ENCODE assay signal across 17 cellular contexts in genomic region chr1:200401708-200402107, GRCh38. TPM values are rescaled to one million over a fixed set of nuclear protein-coding genes. Genes with fewer than 3 reads are reported as not detected.
A peak's percentile ranks its signal among the peaks of the same experiment; 100 is the strongest.
DNase-seq lines count a peak whose midpoint lies in the region; ATAC-seq, FAIRE-seq and TF ChIP-seq lines count a peak whose summit lies in the region.
"Had no signal": no experiment of that assay in that cellular context is flagged by ENCODE, and none has a peak within 500 bp of the region (broad histone marks: within the 10 kb centered on the region; RNA-seq: fewer than 3 reads in every experiment).

No MANE protein-coding gene starts in this region.

- H3K79me2 ChIP-seq in osteoblast (ENCODE audit: insufficient read depth, low read length): peaks cover 50% of the 10 kb centered on the region

- no peak for TF ChIP-seq POLR2A in GM12891 (IDR thresholded peaks at IDR 0.05; ENCODE audit: low read depth, low read length)

- H3K27me3 Mint-ChIP-seq in HFFc6 (ENCODE audit: insufficient read depth) (no peaks in the 10 kb centered on the region), endodermal cell (ENCODE audit: insufficient read depth) (no peaks in the 10 kb centered on the region)
- no peaks in the 10 kb centered on the region for H3K27me3 Mint-ChIP-seq in activated naive CD8-positive, alpha-beta T cell treated with anti-CD3 and anti-CD28 coated beads for 36 hours
- H3K27me3 Mint-ChIP-seq in stimulated activated naive CD8-positive, alpha-beta T cell treated with anti-CD3 and anti-CD28 coated beads, Interleukin-15, amount 100 ng/mL, for 72 hours: no peaks in the 10 kb centered on the region

- H3K27ac ChIP-seq in endodermal cell (ENCODE audit: low read depth, low read length): no peak overlapping the region
- H3K27ac ChIP-seq in osteoblast (ENCODE audit: low read depth, low read length): peak overlapping the region; percentile 7

- H3K4me1 Mint-ChIP-seq in HFFc6 (ENCODE audit: low read depth) (peaks cover 78% of the 10 kb centered on the region), endodermal cell (peaks cover 38% of the 10 kb centered on the region)
- peaks cover 42% of the 10 kb centered on the region for H3K4me1 Mint-ChIP-seq in activated naive CD8-positive, alpha-beta T cell treated with anti-CD3 and anti-CD28 coated beads for 36 hours
- H3K4me1 Mint-ChIP-seq in stimulated activated naive CD8-positive, alpha-beta T cell treated with anti-CD3 and anti-CD28 coated beads, Interleukin-15, amount 100 ng/mL, for 72 hours: peaks cover 36% of the 10 kb centered on the region

- H3K36me3 Mint-ChIP-seq in HFFc6 (ENCODE audit: low read depth) (peaks cover 72% of the 10 kb centered on the region), endodermal cell (ENCODE audit: low read depth) (peaks cover 45% of the 10 kb centered on the region)
- H3K36me3 Mint-ChIP-seq in activated naive CD8-positive, alpha-beta T cell treated with anti-CD3 and anti-CD28 coated beads for 36 hours: peaks cover 36% of the 10 kb centered on the region

- peak overlapping the region; percentile 2 for H3K4me2 ChIP-seq in osteoblast (ENCODE audit: insufficient read depth, low read length)

- H3K27ac Mint-ChIP-seq in HFFc6 (peak overlapping the region; percentile 42), endodermal cell (no peak overlapping the region)
- no peak overlapping the region for H3K27ac Mint-ChIP-seq in activated naive CD8-positive, alpha-beta T cell treated with anti-CD3 and anti-CD28 coated beads for 36 hours
- H3K27ac Mint-ChIP-seq in stimulated activated naive CD8-positive, alpha-beta T cell treated with anti-CD3 and anti-CD28 coated beads, Interleukin-15, amount 100 ng/mL, for 72 hours: peak overlapping the region in 1 of 2 donors; percentile 73

- H3K9me3 ChIP-seq in endodermal cell (ENCODE audit: control insufficient read depth, low read length) (no peaks in the 10 kb centered on the region), osteoblast (ENCODE audit: low read depth, low read length) (no peaks in the 10 kb centered on the region)
- H3K9me3 ChIP-seq: Caco-2, HAP-1 had no signal

- no peak for ATAC-seq in stimulated activated naive CD8-positive, alpha-beta T cell treated with anti-CD3 and anti-CD28 coated beads, Interleukin-15, amount 100 ng/mL, for 72 hours
- ATAC-seq: SK-N-SH treated with all-trans-retinoic acid at 6 μM for 48 hours had no signal

- H3K9ac ChIP-seq in endodermal cell (ENCODE audit: extremely low read depth, low read length, poor library complexity, severe bottlenecking): no peak overlapping the region

- H3K4me1 ChIP-seq in endodermal cell (ENCODE audit: control insufficient read depth, insufficient read depth, low read length): peaks cover 2% of the 10 kb centered on the region
- H3K4me1 ChIP-seq in osteoblast (ENCODE audit: insufficient read depth, low read length): peaks cover 18% of the 10 kb centered on the region

- H3K4me3 Mint-ChIP-seq in HFFc6: peak overlapping the region; percentile 54; the same call in 1 of the 2 replicates
- no peak overlapping the region for H3K4me3 Mint-ChIP-seq in endodermal cell
- no peak overlapping the region for H3K4me3 Mint-ChIP-seq in activated naive CD8-positive, alpha-beta T cell treated with anti-CD3 and anti-CD28 coated beads for 36 hours
- H3K4me3 Mint-ChIP-seq in stimulated activated naive CD8-positive, alpha-beta T cell treated with anti-CD3 and anti-CD28 coated beads, Interleukin-15, amount 100 ng/mL, for 72 hours: peak overlapping the region in 1 of 2 donors; percentile 21

- H3K4me3 ChIP-seq in endodermal cell (ENCODE audit: low read length) (peak overlapping the region; percentile 7), osteoblast (ENCODE audit: insufficient read depth, low read length) (no peak overlapping the region)
- H3K4me3 ChIP-seq: HAP-1 had no signal

- no peak for DNase-seq in GM12891 (ENCODE audit: insufficient read length, low spot score)
- no peak for DNase-seq in HFFc6
- no peak for DNase-seq in endodermal cell
- DNase-seq in osteoblast (ENCODE audit: insufficient read length, low spot score, missing footprints): no peak
- no peak for DNase-seq in mesenteric fat pad (ENCODE audit: low spot score)
- DNase-seq in activated naive CD8-positive, alpha-beta T cell treated with anti-CD3 and anti-CD28 coated beads for 36 hours: no peak
- no peak for DNase-seq in stimulated activated naive CD8-positive, alpha-beta T cell treated with anti-CD3 and anti-CD28 coated beads, Interleukin-15, amount 100 ng/mL, for 72 hours
- DNase-seq: Caco-2, KG1, MM.1S, NCI-H1092 treated with DMSO at 0.1 percent for 48 hours, NCI-H1694 treated with DMSO at 0.1 percent for 48 hours, NCI-H345, NCI-H526 treated with DMSO at 0.1 percent for 48 hours, SHP77 treated with DMSO at 0.1 percent for 48 hours had no signal

- H4K20me1 ChIP-seq in osteoblast (ENCODE audit: insufficient read depth, low read length): peaks cover 1% of the 10 kb centered on the region

- peaks cover 84% of the 10 kb centered on the region for H3K36me3 ChIP-seq in endodermal cell (ENCODE audit: control insufficient read depth, insufficient read depth, low read length)
- H3K36me3 ChIP-seq in osteoblast (ENCODE audit: insufficient read depth, low read length): peaks cover 38% of the 10 kb centered on the region

- peak; percentile 23 for FAIRE-seq in GM12891 (lab: Jason Lieb, UNC)

- no peaks in the 10 kb centered on the region for H3K27me3 ChIP-seq in endodermal cell (ENCODE audit: control insufficient read depth, insufficient read depth, low read length, poor library complexity, severe bottlenecking)
- no peaks in the 10 kb centered on the region for H3K27me3 ChIP-seq in osteoblast (ENCODE audit: insufficient read depth, low read length)

- H2AFZ ChIP-seq in osteoblast (ENCODE audit: low read length): no peak overlapping the region

- peaks cover 13% of the 10 kb centered on the region for H3K9me3 Mint-ChIP-seq in HFFc6
- H3K9me3 Mint-ChIP-seq in endodermal cell: no peaks in the 10 kb centered on the region
- H3K9me3 Mint-ChIP-seq in activated naive CD8-positive, alpha-beta T cell treated with anti-CD3 and anti-CD28 coated beads for 36 hours: peaks cover 1% of the 10 kb centered on the region
- no peaks in the 10 kb centered on the region for H3K9me3 Mint-ChIP-seq in stimulated activated naive CD8-positive, alpha-beta T cell treated with anti-CD3 and anti-CD28 coated beads, Interleukin-15, amount 100 ng/mL, for 72 hours

- WGBS in endodermal cell (ENCODE audit: insufficient coverage in 1 of 2, insufficient read length in 1 of 2), 2 experiments: 97 to 100% methylated on average over 1 of the region's 1 CpG

- TF ChIP-seq CTCF in HFFc6 (IDR thresholded peaks at IDR 0.05) (no peak), endodermal cell (conservative IDR thresholded peaks at IDR 0.05) (no peak), osteoblast (IDR thresholded peaks at IDR 0.05; ENCODE audit: extremely low read depth, low read depth, low read length) (no peak)

TF ChIP-seq in GM12891, 5 proteins besides CTCF, POLR2A, EP300 and RAD21:
- TF ChIP-seq SPI1 (IDR thresholded peaks at IDR 0.05; ENCODE audit: low read depth, low read length) (no peak), PAX5 (IDR thresholded peaks at IDR 0.05; ENCODE audit: insufficient read depth, low read length, severe bottlenecking) (no peak), POU2F2 (IDR thresholded peaks at IDR 0.05; ENCODE audit: low read depth, low read length) (no peak), POLR2AphosphoS5 (IDR thresholded peaks at IDR 0.05; ENCODE audit: low read depth, low read length) (no peak), TAF1 (IDR thresholded peaks at IDR 0.05; ENCODE audit: low read depth, low read length) (no peak)

RNA-seq across cellular contexts. Expression of gene ZNF281, which starts 8.1 kb away (rescaled TPM):
- polyA plus RNA-seq in GM12891 (2012; ENCODE audit: low read depth, missing spikeins): 11.9 TPM
- 10 to 100 TPM; 37.2 to 50.7 (median 43.9) TPM for total RNA-seq in HFFc6 (2021; fragmentation: NEBNext Ultra II Directional; extraction: Animal tissue kit (Norgen Biotek cat#: 25700))
- total RNA-seq in endodermal cell (10 to 100 TPM; 51.7 to 61.1 TPM), osteoblast (37.7 and 45.6 TPM in 2 replicates), mesenteric fat pad (15.0 TPM)
- 35.6 TPM for polyA plus RNA-seq in endodermal cell (2013, experiment 1 of 2)
- polyA plus RNA-seq in endodermal cell (2013, experiment 2 of 2): 33.7 TPM
- 10 to 100 TPM; 20.4 to 20.8 TPM for total RNA-seq in activated naive CD8-positive, alpha-beta T cell treated with anti-CD3 and anti-CD28 coated beads for 36 hours
